ENCODE assay signal across 28 cellular contexts in the genomic region with DNA sequence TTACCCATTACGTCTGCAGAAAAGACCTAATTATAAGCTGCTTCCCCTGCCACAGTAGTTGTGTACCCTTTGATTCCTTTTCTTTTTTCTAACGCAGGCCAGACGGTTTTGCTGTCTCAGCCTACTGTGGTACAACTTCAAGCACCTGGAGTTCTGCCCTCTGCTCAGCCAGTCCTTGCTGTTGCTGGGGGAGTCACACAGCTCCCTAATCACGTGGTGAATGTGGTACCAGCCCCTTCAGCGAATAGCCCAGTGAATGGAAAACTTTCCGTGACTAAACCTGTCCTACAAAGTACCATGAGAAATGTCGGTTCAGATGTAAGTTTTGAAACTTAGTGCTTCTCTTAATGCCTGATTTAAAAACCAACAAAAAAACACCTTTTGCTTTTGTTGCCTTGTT. TPM values are rescaled to one million over a fixed set of nuclear protein-coding genes. Genes with fewer than 3 reads are reported as not detected.
A peak's percentile ranks its signal among the peaks of the same experiment; 100 is the strongest.
DNase-seq lines count a peak whose midpoint lies in the region; ATAC-seq and TF ChIP-seq lines count a peak whose summit lies in the region.
"Had no signal": no experiment of that assay in that cellular context is flagged by ENCODE, and none has a peak within 500 bp of the region (broad histone marks: within the 10 kb centered on the region; RNA-seq: fewer than 3 reads in every experiment).

No MANE protein-coding gene starts in this region.

- no peak overlapping the region for H2BK120ac ChIP-seq in mesendoderm (ENCODE audit: low read depth, low read length)

- no peaks in the 10 kb centered on the region for H3K27me3 Mint-ChIP-seq in activated CD8-positive, alpha-beta memory T cell treated with anti-CD3 and anti-CD28 coated beads, Interleukin-2, amount 10 ng/mL, durations not matched to agents 7 days and 5 days
- peaks cover 0 to 2% (median 0%) of the 10 kb centered on the region in 3 donors for H3K27me3 Mint-ChIP-seq in immature natural killer cell (ENCODE audit: low read depth in 3 of 3)
- H3K27me3 Mint-ChIP-seq: activated naive CD4-positive, alpha-beta T cell treated with anti-CD3 and anti-CD28 coated beads, Interleukin-2, amount 10 ng/mL, durations not matched to agents 7 days and 5 days; activated T-cell treated with anti-CD3 and anti-CD28 coated beads, Interleukin-2, amount 50 U/mL, for 24 hours; naive thymus-derived CD4-positive, alpha-beta T cell had no signal

- H3K27ac Mint-ChIP-seq in activated CD8-positive, alpha-beta memory T cell treated with anti-CD3 and anti-CD28 coated beads, Interleukin-2, amount 10 ng/mL, durations not matched to agents 7 days and 5 days, result no peak overlapping the region
- H3K27ac Mint-ChIP-seq in immature natural killer cell, result no peak overlapping the region
- H3K27ac Mint-ChIP-seq: activated naive CD4-positive, alpha-beta T cell treated with anti-CD3 and anti-CD28 coated beads, Interleukin-2, amount 10 ng/mL, durations not matched to agents 7 days and 5 days; activated T-cell treated with anti-CD3 and anti-CD28 coated beads, Interleukin-2, amount 50 U/mL, for 24 hours had no signal

- no peak overlapping the region for H4K5ac ChIP-seq in mesendoderm (ENCODE audit: low read length)

- TF ChIP-seq CTCF in left ventricle myocardium inferior (IDR thresholded peaks at IDR 0.05; ENCODE audit: borderline replicate concordance) (no peak), fibroblast of mammary gland (conservative IDR thresholded peaks at IDR 0.05; ENCODE audit: control insufficient read depth, insufficient read depth, low read depth, low read length) (no peak)

- H4K8ac ChIP-seq in mesendoderm (ENCODE audit: low read depth, low read length), result no peak overlapping the region

- H3K79me2 ChIP-seq in mesendoderm (ENCODE audit: control insufficient read depth, insufficient read depth, low read length), result no peaks in the 10 kb centered on the region

- H3K9me3 Mint-ChIP-seq in activated CD8-positive, alpha-beta memory T cell treated with anti-CD3 and anti-CD28 coated beads, Interleukin-2, amount 10 ng/mL, durations not matched to agents 7 days and 5 days (ENCODE audit: low read depth), result no peaks in the 10 kb centered on the region
- H3K9me3 Mint-ChIP-seq in immature natural killer cell, result no peaks in the 10 kb centered on the region
- H3K9me3 Mint-ChIP-seq: activated naive CD4-positive, alpha-beta T cell treated with anti-CD3 and anti-CD28 coated beads, Interleukin-2, amount 10 ng/mL, durations not matched to agents 7 days and 5 days; activated T-cell treated with anti-CD3 and anti-CD28 coated beads, Interleukin-2, amount 50 U/mL, for 24 hours; naive thymus-derived CD4-positive, alpha-beta T cell had no signal

- H3K36me3 ChIP-seq in left ventricle myocardium inferior (peaks cover 52% of the 10 kb centered on the region), mesendoderm (ENCODE audit: control insufficient read depth, insufficient read depth, low read length) (no peaks in the 10 kb centered on the region)

- H3K9me3 ChIP-seq in left ventricle myocardium inferior (replicated peaks) (no peaks in the 10 kb centered on the region), right cardiac atrium (ENCODE audit: control insufficient read depth, low read length) (no peaks in the 10 kb centered on the region)
- H3K9me3 ChIP-seq: right lobe of liver, stomach, upper lobe of left lung had no signal

- no peak overlapping the region for H3K4me3 Mint-ChIP-seq in activated CD8-positive, alpha-beta memory T cell treated with anti-CD3 and anti-CD28 coated beads, Interleukin-2, amount 10 ng/mL, durations not matched to agents 7 days and 5 days
- no peak overlapping the region for H3K4me3 Mint-ChIP-seq in immature natural killer cell
- H3K4me3 Mint-ChIP-seq: activated naive CD4-positive, alpha-beta T cell treated with anti-CD3 and anti-CD28 coated beads, Interleukin-2, amount 10 ng/mL, durations not matched to agents 7 days and 5 days; activated T-cell treated with anti-CD3 and anti-CD28 coated beads, Interleukin-2, amount 50 U/mL, for 24 hours; naive thymus-derived CD4-positive, alpha-beta T cell had no signal

- no peak overlapping the region for H2BK5ac ChIP-seq in mesendoderm (ENCODE audit: low read length)

- no peak overlapping the region for H3K23ac ChIP-seq in mesendoderm (ENCODE audit: low read length)

- no CpG with 5 or more reads among the region's 7 CpGs for WGBS in mesendoderm (ENCODE audit: extremely low coverage, insufficient coverage, low lambda C conversion rate)
- WGBS in right cardiac atrium, result 77% methylated on average over 7 of the region's 7 CpGs

- H3K27me3 ChIP-seq in left ventricle myocardium inferior (ENCODE audit: low read depth) (no peaks in the 10 kb centered on the region), mesendoderm (ENCODE audit: insufficient read depth, low read length, poor library complexity) (no peaks in the 10 kb centered on the region), right cardiac atrium (ENCODE audit: control insufficient read depth, insufficient read depth) (no peaks in the 10 kb centered on the region)
- H3K27me3 ChIP-seq: right lobe of liver, stomach, upper lobe of left lung had no signal

- CTCF ChIA-PET in activated CD8-positive, alpha-beta memory T cell treated with anti-CD3 and anti-CD28 coated beads, Interleukin-2, amount 10 ng/mL, durations not matched to agents 7 days and 5 days (lab: Charles Lee), result interaction anchor here (0.6 to 1.9 kb wide), 3 partner anchors 10 to 274 kb away, joined by 3 to 6 read pairs (median 3); no protein-coding TSS in a partner anchor

- H3K4ac ChIP-seq in mesendoderm (ENCODE audit: low read depth, low read length), result no peak overlapping the region

- no peak overlapping the region for H3K18ac ChIP-seq in mesendoderm (ENCODE audit: low read length)

- ATAC-seq in left ventricle myocardium superior (peak; percentile 55), HG02970 (IDR thresholded peaks at IDR 0.05; ENCODE audit: low FRiP score, unreplicated experiment) (no peak), right cardiac atrium (no peak)
- no peak for ATAC-seq in activated CD8-positive, alpha-beta memory T cell treated with anti-CD3 and anti-CD28 coated beads, Interleukin-2, amount 10 ng/mL, durations not matched to agents 7 days and 5 days
- ATAC-seq: naive thymus-derived CD4-positive, alpha-beta T cell; right lobe of liver; Right ventricle myocardium inferior had no signal

- H3K36me3 Mint-ChIP-seq in activated CD8-positive, alpha-beta memory T cell treated with anti-CD3 and anti-CD28 coated beads, Interleukin-2, amount 10 ng/mL, durations not matched to agents 7 days and 5 days, result peaks cover 43% of the 10 kb centered on the region
- peaks cover 19 to 49% (median 23%) of the 10 kb centered on the region in 3 donors for H3K36me3 Mint-ChIP-seq in immature natural killer cell

- H3K4me1 ChIP-seq in left ventricle myocardium inferior, result peaks cover 6% of the 10 kb centered on the region
- no peaks in the 10 kb centered on the region for H3K4me1 ChIP-seq in mesendoderm (ENCODE audit: control insufficient read depth, low read depth, low read length)
- H3K4me1 ChIP-seq in right cardiac atrium (ENCODE audit: control insufficient read depth, insufficient read depth, low read length), result peaks cover 2% of the 10 kb centered on the region
- H3K4me1 ChIP-seq: right lobe of liver had no signal

- no peak overlapping the region for H3K4me3 ChIP-seq in left ventricle myocardium inferior
- no peak overlapping the region for H3K4me3 ChIP-seq in fibroblast of mammary gland (ENCODE audit: control insufficient read depth, low read depth, low read length)
- H3K4me3 ChIP-seq in mesendoderm (ENCODE audit: low read length), result no peak overlapping the region
- H3K4me3 ChIP-seq in right cardiac atrium (ENCODE audit: low read length), result no peak overlapping the region
- H3K4me3 ChIP-seq: GM23248, right lobe of liver, stomach, upper lobe of left lung had no signal

- no peak overlapping the region for H3K56ac ChIP-seq in mesendoderm (ENCODE audit: low read length)

- H2BK15ac ChIP-seq in mesendoderm (replicated peaks; ENCODE audit: low read depth), result no peak overlapping the region

- no peak overlapping the region for H2AK5ac ChIP-seq in mesendoderm (ENCODE audit: low read length)

- no peak overlapping the region for H3K4me2 ChIP-seq in mesendoderm (ENCODE audit: low read length)

- H3K9ac ChIP-seq in mesendoderm (ENCODE audit: low read length), result no peak overlapping the region
- H3K9ac ChIP-seq: GM23248 had no signal

- DNase-seq in left ventricle myocardium superior (no peak), left ventricle myocardium inferior (no peak), fibroblast of mammary gland (ENCODE audit: low read depth) (peak; percentile 21), mesendoderm (peak; percentile 22), immature natural killer cell (no peak), right cardiac atrium (no peak)
- no peak for DNase-seq in activated CD8-positive, alpha-beta memory T cell treated with anti-CD3 and anti-CD28 coated beads, Interleukin-2, amount 10 ng/mL, durations not matched to agents 7 days and 5 days
- DNase-seq: ACHN; activated naive CD4-positive, alpha-beta T cell treated with anti-CD3 and anti-CD28 coated beads, Interleukin-2, amount 10 ng/mL, durations not matched to agents 7 days and 5 days; activated T-cell treated with anti-CD3 and anti-CD28 coated beads, Interleukin-2, amount 50 U/mL, for 24 hours; aorta; Calu3; foreskin fibroblast; GM23248; KG1; kidney; mesenchymal stem cell; naive thymus-derived CD4-positive, alpha-beta T cell; NCI-H1930; NCI-H345; NCI-H82; OCI-M1; right lobe of liver; stomach had no signal

- no peaks in the 10 kb centered on the region for H3K4me1 Mint-ChIP-seq in activated CD8-positive, alpha-beta memory T cell treated with anti-CD3 and anti-CD28 coated beads, Interleukin-2, amount 10 ng/mL, durations not matched to agents 7 days and 5 days
- peaks cover 0 to 8% of the 10 kb centered on the region in 2 donors for H3K4me1 Mint-ChIP-seq in immature natural killer cell
- H3K4me1 Mint-ChIP-seq: activated naive CD4-positive, alpha-beta T cell treated with anti-CD3 and anti-CD28 coated beads, Interleukin-2, amount 10 ng/mL, durations not matched to agents 7 days and 5 days had no signal

- intact Hi-C loops in left ventricle myocardium superior (cut with micrococcal nuclease), result no loop called here
- intact Hi-C loops in left ventricle myocardium inferior (cut with micrococcal nuclease), result no loop called here
- intact Hi-C loops in right cardiac atrium (cut with DNase I), result no loop called here

- H3K79me1 ChIP-seq in mesendoderm (ENCODE audit: low read length), result no peaks in the 10 kb centered on the region

- no peak overlapping the region for H3K27ac ChIP-seq in left ventricle myocardium inferior (replicated peaks)
- no peak overlapping the region for H3K27ac ChIP-seq in mesendoderm (ENCODE audit: low read depth, low read length)
- H3K27ac ChIP-seq in right cardiac atrium (ENCODE audit: low read length), result no peak overlapping the region
- H3K27ac ChIP-seq: epithelial cell of prostate, GM23248, right lobe of liver, stomach had no signal

RNA-seq across cellular contexts. Expression of a gene that starts 35.8 kb away (rescaled TPM):
- total RNA-seq in left ventricle myocardium superior (12.8 TPM), left ventricle myocardium inferior (13.0 TPM), right cardiac atrium (10 to 100 TPM; 15.3 to 18.5 (median 16.7) TPM)
- polyA plus RNA-seq in mesendoderm (2013, experiment 1 of 2), result 7.8 TPM
- 7.8 TPM for polyA plus RNA-seq in mesendoderm (2013, experiment 2 of 2)
- 10 to 100 TPM; 16.8 to 21.3 TPM for total RNA-seq in activated CD8-positive, alpha-beta memory T cell treated with anti-CD3 and anti-CD28 coated beads, Interleukin-2, amount 10 ng/mL, durations not matched to agents 7 days and 5 days
- polyA plus RNA-seq in immature natural killer cell (10 to 100 TPM; 10.3 to 14.2 (median 11.0) TPM), right cardiac atrium (5.7 TPM)

RNA-seq across cellular contexts. Expression of a gene that starts 52.4 kb away (rescaled TPM):
- 8.3 TPM for total RNA-seq in left ventricle myocardium superior
- total RNA-seq in left ventricle myocardium inferior, result 8.4 TPM
- 43.9 TPM for polyA plus RNA-seq in mesendoderm (2013, experiment 1 of 2)
- polyA plus RNA-seq in mesendoderm (2013, experiment 2 of 2), result 44.2 TPM
- total RNA-seq in activated CD8-positive, alpha-beta memory T cell treated with anti-CD3 and anti-CD28 coated beads, Interleukin-2, amount 10 ng/mL, durations not matched to agents 7 days and 5 days, result 10 to 100 TPM; 27.2 to 34.5 TPM
- 100 to 1,000 TPM in 1 of 3 donors, 10 to 100 TPM in 2; 69.5 to 104 (median 71.7) TPM for polyA plus RNA-seq in immature natural killer cell
- 10 to 100 TPM in 2 of 4 donors, 1 to 10 TPM in 2; 7.1 to 13.5 (median 10.3) TPM for total RNA-seq in right cardiac atrium
- 9.5 TPM for polyA plus RNA-seq in right cardiac atrium

Comparison
In these comparisons a context has a peak if more than half of its experiments do, and no peak if none do; other contexts are left out.
1. DNase-seq: peak in fibroblast of mammary gland (single experiment) and mesendoderm (single experiment); none in left ventricle myocardium superior (single experiment), left ventricle myocardium inferior (single experiment), activated CD8-positive, alpha-beta memory T cell treated with anti-CD3 and anti-CD28 coated beads, Interleukin-2, amount 10 ng/mL, durations not matched to agents 7 days and 5 days (single experiment), immature natural killer cell (0 of 3) and right cardiac atrium (0 of 3).